Comparison of ENCODE assay signal across 1 cellular context in genomic region chr1:115194571-115194970, GRCh38.
TF ChIP-seq lines count a peak whose summit lies in the region.

No MANE protein-coding gene starts in this region.

TF ChIP-seq in GM23338, 12 proteins besides CTCF, POLR2A, EP300 and RAD21 (continued from another document):
- TF ChIP-seq, protein P1, sequence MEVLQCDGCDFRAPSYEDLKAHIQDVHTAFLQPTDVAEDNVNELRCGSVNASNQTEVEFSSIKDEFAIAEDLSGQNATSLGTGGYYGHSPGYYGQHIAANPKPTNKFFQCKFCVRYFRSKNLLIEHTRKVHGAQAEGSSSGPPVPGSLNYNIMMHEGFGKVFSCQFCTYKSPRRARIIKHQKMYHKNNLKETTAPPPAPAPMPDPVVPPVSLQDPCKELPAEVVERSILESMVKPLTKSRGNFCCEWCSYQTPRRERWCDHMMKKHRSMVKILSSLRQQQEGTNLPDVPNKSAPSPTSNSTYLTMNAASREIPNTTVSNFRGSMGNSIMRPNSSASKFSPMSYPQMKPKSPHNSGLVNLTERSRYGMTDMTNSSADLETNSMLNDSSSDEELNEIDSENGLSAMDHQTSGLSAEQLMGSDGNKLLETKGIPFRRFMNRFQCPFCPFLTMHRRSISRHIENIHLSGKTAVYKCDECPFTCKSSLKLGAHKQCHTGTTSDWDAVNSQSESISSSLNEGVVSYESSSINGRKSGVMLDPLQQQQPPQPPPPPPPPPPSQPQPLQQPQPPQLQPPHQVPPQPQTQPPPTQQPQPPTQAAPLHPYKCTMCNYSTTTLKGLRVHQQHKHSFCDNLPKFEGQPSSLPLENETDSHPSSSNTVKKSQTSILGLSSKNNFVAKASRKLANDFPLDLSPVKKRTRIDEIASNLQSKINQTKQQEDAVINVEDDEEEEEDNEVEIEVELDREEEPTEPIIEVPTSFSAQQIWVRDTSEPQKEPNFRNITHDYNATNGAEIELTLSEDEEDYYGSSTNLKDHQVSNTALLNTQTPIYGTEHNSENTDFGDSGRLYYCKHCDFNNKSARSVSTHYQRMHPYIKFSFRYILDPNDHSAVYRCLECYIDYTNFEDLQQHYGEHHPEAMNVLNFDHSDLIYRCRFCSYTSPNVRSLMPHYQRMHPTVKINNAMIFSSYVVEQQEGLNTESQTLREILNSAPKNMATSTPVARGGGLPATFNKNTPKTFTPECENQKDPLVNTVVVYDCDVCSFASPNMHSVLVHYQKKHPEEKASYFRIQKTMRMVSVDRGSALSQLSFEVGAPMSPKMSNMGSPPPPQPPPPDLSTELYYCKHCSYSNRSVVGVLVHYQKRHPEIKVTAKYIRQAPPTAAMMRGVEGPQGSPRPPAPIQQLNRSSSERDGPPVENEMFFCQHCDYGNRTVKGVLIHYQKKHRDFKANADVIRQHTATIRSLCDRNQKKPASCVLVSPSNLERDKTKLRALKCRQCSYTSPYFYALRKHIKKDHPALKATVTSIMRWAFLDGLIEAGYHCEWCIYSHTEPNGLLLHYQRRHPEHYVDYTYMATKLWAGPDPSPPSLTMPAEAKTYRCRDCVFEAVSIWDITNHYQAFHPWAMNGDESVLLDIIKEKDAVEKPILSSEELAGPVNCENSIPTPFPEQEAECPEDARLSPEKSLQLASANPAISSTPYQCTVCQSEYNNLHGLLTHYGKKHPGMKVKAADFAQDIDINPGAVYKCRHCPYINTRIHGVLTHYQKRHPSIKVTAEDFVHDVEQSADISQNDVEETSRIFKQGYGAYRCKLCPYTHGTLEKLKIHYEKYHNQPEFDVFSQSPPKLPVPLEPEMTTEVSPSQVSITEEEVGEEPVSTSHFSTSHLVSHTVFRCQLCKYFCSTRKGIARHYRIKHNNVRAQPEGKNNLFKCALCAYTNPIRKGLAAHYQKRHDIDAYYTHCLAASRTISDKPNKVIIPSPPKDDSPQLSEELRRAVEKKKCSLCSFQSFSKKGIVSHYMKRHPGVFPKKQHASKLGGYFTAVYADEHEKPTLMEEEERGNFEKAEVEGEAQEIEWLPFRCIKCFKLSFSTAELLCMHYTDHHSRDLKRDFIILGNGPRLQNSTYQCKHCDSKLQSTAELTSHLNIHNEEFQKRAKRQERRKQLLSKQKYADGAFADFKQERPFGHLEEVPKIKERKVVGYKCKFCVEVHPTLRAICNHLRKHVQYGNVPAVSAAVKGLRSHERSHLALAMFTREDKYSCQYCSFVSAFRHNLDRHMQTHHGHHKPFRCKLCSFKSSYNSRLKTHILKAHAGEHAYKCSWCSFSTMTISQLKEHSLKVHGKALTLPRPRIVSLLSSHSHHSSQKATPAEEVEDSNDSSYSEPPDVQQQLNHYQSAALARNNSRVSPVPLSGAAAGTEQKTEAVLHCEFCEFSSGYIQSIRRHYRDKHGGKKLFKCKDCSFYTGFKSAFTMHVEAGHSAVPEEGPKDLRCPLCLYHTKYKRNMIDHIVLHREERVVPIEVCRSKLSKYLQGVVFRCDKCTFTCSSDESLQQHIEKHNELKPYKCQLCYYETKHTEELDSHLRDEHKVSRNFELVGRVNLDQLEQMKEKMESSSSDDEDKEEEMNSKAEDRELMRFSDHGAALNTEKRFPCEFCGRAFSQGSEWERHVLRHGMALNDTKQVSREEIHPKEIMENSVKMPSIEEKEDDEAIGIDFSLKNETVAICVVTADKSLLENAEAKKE (CRISPR knock-in tag; IDR thresholded peaks at IDR 0.05) = no peak
- no peak for TF ChIP-seq STAT1 (IDR thresholded peaks at IDR 0.05; ENCODE audit: unreplicated experiment)
